1 cellular context compared by ENCODE assay signal in the genomic region with DNA sequence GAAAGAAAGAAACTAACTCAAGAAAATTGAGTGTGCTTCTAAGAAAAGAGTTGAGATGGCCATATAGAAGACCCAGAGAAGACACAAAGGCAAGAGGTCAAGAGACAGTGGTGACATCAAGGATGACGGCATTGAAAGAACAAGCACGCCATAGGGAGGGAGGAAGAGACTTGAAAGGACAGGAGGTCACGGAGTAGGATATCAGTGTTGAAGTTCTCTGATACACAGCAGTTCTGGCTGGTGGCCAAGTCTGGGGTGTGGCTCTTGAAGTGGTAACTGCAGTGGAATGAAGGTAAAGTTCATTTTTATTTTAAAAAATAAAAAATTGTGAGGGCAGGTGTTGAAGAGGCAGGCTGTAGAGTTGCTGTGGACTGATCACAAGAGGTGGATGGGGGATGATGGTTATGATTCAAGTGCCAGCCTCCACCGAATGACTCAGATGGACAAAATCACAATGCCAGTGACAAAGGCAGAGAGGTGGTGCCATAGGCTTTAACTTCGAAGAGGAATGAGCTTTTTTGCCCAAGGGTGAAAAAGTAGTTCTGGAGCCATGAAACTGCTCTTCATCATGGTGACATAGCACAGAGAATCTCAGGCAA.
TF ChIP-seq lines count a peak whose summit lies in the region.

No MANE protein-coding gene starts in this region.

TF ChIP-seq in K562, 482 proteins besides CTCF, POLR2A, EP300 and RAD21 (continued from another document):
- TF ChIP-seq, protein P1, sequence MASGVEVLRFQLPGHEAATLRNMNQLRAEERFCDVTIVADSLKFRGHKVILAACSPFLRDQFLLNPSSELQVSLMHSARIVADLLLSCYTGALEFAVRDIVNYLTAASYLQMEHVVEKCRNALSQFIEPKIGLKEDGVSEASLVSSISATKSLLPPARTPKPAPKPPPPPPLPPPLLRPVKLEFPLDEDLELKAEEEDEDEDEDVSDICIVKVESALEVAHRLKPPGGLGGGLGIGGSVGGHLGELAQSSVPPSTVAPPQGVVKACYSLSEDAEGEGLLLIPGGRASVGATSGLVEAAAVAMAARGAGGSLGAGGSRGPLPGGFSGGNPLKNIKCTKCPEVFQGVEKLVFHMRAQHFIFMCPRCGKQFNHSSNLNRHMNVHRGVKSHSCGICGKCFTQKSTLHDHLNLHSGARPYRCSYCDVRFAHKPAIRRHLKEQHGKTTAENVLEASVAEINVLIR (CRISPR knock-in tag; IDR thresholded peaks at IDR 0.05) = peak; percentile 35; the same call in 1 of the 2 replicates
- TF ChIP-seq MEF2D (tag; conservative IDR thresholded peaks at IDR 0.05; ENCODE audit: low read depth) (no peak), NFIC (IDR thresholded peaks at IDR 0.05) (0 out of 2 replicates have a peak, but pooled peaks have one; percentile 21), ARNT (IDR thresholded peaks at IDR 0.05) (no peak)
